1 cellular context compared by ENCODE assay signal in genomic region chr4:182918791-182919302, GRCh38.
TF ChIP-seq lines count a peak whose summit lies in the region.

No MANE protein-coding gene starts in this region.

TF ChIP-seq in WTC11, 78 proteins besides CTCF, POLR2A, EP300 and RAD21 (continued from another document):
- TF ChIP-seq ZNF532 (CRISPR knock-in tag; IDR thresholded peaks at IDR 0.05; ENCODE audit: borderline replicate concordance) (no peak), ETV6 (CRISPR knock-in tag; IDR thresholded peaks at IDR 0.05) (no peak), ATF1 (CRISPR knock-in tag; IDR thresholded peaks at IDR 0.05) (no peak), ZBTB43 (CRISPR knock-in tag; IDR thresholded peaks at IDR 0.05) (no peak), ZNF423 (CRISPR knock-in tag; IDR thresholded peaks at IDR 0.05) (no peak), E2F1 (CRISPR knock-in tag; IDR thresholded peaks at IDR 0.05) (no peak)
TF ChIP-seq in WTC11: peak in this region for 0.
